8 cellular contexts compared by ENCODE assay signal in genomic region chr20:9711872-9712271, GRCh38.
"Had no signal": no experiment of that assay in that cellular context is flagged by ENCODE, and none has a peak within 500 bp of the region (broad histone marks: within the 10 kb centered on the region; RNA-seq: fewer than 3 reads in every experiment).

No MANE protein-coding gene starts in this region.

- H3K4me3 ChIP-seq: GM12878 had no signal

- ATAC-seq: GM12878 had no signal

- DNase-seq: GDM1, GF-D8 had no signal

- FAIRE-seq: G401.6, GM12878, GM12891, GM12892, GM18507, GM19239 had no signal
